In the genomic region with DNA sequence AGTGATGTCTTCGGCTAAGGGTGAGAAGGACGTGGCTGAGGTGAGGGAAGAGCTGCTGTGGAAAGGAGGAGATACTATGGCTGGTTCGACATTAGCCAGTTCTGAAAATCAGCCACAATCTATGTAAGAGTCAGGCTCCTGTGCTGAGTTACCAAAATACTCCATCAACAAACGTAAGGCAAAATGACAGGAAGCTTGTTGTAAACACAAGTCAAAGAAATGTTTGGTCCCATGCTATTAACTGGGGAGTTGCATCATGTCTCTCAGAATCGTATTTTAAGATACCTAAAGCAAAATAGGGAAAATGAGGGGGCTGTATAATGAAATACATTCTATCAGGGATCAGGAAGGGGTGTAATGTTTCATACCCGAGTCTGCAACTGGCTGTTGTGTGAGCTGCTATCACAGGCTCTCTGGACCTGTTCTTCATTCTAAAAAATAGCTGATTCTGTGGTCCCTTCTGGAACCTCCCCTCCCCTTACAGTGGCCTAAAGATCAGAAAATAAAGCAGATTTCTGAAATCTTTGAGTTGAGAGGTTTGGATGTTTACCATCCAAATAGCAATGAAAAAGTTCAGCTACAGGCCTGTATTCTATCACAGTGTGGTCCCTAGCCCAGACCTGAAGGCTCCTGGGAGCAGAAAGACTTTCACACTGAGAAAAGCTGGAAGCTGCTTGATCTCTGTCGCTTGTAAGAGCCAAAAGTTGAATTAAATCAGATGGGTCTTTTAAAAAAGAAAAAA, we compare ENCODE assay signal across 2 cellular contexts.
TF ChIP-seq lines count a peak whose summit lies in the region.

No MANE protein-coding gene starts in this region.

TF ChIP-seq in SK-N-SH treated with all-trans-retinoic acid at 6 μM for 48 hours, 23 proteins besides CTCF, POLR2A, EP300 and RAD21:
- TF ChIP-seq, protein P1, sequence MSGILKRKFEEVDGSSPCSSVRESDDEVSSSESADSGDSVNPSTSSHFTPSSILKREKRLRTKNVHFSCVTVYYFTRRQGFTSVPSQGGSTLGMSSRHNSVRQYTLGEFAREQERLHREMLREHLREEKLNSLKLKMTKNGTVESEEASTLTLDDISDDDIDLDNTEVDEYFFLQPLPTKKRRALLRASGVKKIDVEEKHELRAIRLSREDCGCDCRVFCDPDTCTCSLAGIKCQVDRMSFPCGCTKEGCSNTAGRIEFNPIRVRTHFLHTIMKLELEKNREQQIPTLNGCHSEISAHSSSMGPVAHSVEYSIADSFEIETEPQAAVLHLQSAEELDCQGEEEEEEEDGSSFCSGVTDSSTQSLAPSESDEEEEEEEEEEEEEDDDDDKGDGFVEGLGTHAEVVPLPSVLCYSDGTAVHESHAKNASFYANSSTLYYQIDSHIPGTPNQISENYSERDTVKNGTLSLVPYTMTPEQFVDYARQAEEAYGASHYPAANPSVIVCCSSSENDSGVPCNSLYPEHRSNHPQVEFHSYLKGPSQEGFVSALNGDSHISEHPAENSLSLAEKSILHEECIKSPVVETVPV (CRISPR knock-in tag; IDR thresholded peaks at IDR 0.05), result no peak
- TF ChIP-seq BACH2 (CRISPR knock-in tag; IDR thresholded peaks at IDR 0.05; ENCODE audit: borderline replicate concordance), result no peak
- no peak for TF ChIP-seq TOX (CRISPR knock-in tag; IDR thresholded peaks at IDR 0.05; ENCODE audit: borderline replicate concordance)
- no peak for TF ChIP-seq ZNF70 (CRISPR knock-in tag; IDR thresholded peaks at IDR 0.05)
- TF ChIP-seq SNAI2 (CRISPR knock-in tag; IDR thresholded peaks at IDR 0.05), result no peak
- TF ChIP-seq, protein P2, sequence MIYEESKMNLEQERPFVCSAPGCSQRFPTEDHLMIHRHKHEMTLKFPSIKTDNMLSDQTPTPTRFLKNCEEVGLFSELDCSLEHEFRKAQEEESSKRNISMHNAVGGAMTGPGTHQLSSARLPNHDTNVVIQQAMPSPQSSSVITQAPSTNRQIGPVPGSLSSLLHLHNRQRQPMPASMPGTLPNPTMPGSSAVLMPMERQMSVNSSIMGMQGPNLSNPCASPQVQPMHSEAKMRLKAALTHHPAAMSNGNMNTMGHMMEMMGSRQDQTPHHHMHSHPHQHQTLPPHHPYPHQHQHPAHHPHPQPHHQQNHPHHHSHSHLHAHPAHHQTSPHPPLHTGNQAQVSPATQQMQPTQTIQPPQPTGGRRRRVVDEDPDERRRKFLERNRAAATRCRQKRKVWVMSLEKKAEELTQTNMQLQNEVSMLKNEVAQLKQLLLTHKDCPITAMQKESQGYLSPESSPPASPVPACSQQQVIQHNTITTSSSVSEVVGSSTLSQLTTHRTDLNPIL (CRISPR knock-in tag; IDR thresholded peaks at IDR 0.05; ENCODE audit: low read depth), result no peak
- TF ChIP-seq, protein P3, sequence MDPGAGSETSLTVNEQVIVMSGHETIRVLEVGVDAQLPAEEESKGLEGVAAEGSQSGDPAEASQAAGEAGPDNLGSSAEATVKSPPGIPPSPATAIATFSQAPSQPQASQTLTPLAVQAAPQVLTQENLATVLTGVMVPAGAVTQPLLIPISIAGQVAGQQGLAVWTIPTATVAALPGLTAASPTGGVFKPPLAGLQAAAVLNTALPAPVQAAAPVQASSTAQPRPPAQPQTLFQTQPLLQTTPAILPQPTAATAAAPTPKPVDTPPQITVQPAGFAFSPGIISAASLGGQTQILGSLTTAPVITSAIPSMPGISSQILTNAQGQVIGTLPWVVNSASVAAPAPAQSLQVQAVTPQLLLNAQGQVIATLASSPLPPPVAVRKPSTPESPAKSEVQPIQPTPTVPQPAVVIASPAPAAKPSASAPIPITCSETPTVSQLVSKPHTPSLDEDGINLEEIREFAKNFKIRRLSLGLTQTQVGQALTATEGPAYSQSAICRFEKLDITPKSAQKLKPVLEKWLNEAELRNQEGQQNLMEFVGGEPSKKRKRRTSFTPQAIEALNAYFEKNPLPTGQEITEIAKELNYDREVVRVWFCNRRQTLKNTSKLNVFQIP (CRISPR knock-in tag; IDR thresholded peaks at IDR 0.05; ENCODE audit: borderline replicate concordance, low read depth), result no peak
- no peak for TF ChIP-seq CSDC2 (CRISPR knock-in tag; IDR thresholded peaks at IDR 0.05)
- no peak for TF ChIP-seq ESRRG (CRISPR knock-in tag; IDR thresholded peaks at IDR 0.05)
- TF ChIP-seq ZNF8 (CRISPR knock-in tag; IDR thresholded peaks at IDR 0.05), result no peak
TF ChIP-seq in SK-N-SH treated with all-trans-retinoic acid at 6 μM for 48 hours: peak in this region for 0.

TF ChIP-seq in SK-N-SH, 30 proteins besides CTCF, POLR2A, EP300 and RAD21 (continued from another document):
- TF ChIP-seq, protein P4, sequence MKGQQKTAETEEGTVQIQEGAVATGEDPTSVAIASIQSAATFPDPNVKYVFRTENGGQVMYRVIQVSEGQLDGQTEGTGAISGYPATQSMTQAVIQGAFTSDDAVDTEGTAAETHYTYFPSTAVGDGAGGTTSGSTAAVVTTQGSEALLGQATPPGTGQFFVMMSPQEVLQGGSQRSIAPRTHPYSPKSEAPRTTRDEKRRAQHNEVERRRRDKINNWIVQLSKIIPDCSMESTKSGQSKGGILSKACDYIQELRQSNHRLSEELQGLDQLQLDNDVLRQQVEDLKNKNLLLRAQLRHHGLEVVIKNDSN (IDR thresholded peaks at IDR 0.05; ENCODE audit: borderline replicate concordance, low read depth), result no peak
- TF ChIP-seq NFIC (IDR thresholded peaks at IDR 0.05; ENCODE audit: borderline replicate concordance) (no peak), FOXJ3 (CRISPR knock-in tag; IDR thresholded peaks at IDR 0.05) (no peak)
